Comparison of ENCODE assay signal across 9 cellular contexts in genomic region chr2:199596549-199596948, GRCh38.
A peak's percentile ranks its signal among the peaks of the same experiment; 100 is the strongest.
DNase-seq lines count a peak whose midpoint lies in the region; ATAC-seq and TF ChIP-seq lines count a peak whose summit lies in the region.
"Had no signal": no experiment of that assay in that cellular context is flagged by ENCODE, and none has a peak within 500 bp of the region (broad histone marks: within the 10 kb centered on the region; RNA-seq: fewer than 3 reads in every experiment).

No MANE protein-coding gene starts in this region.

- no peak for TF ChIP-seq POLR2A in GM18505 (IDR thresholded peaks at IDR 0.05; ENCODE audit: borderline replicate concordance, extremely low read depth, insufficient read depth, insufficient read length)

- ATAC-seq in RWPE2 (ENCODE audit: low read depth) (peak; percentile 58; the same call in 2 of the 3 replicates), HG02852 (IDR thresholded peaks at IDR 0.05; ENCODE audit: unreplicated experiment) (no peak), GM18505 (IDR thresholded peaks at IDR 0.05; ENCODE audit: unreplicated experiment) (no peak), GM21825 (IDR thresholded peaks at IDR 0.05; ENCODE audit: unreplicated experiment) (no peak)
- no peak for ATAC-seq in activated T-helper 17 cell treated with anti-CD3 and anti-CD28 coated beads, Interleukin-2, amount 50 U/mL, for 72 hours (replicated peaks)

- H3K4me3 ChIP-seq in HFF-Myc (replicated peaks; ENCODE audit: low read depth, low read length), result no peak overlapping the region
- no peak overlapping the region for H3K4me3 ChIP-seq in RWPE2 (ENCODE audit: severe bottlenecking)

- peak; percentile 60 for TF ChIP-seq CTCF in HFF-Myc (IDR thresholded peaks at IDR 0.05; ENCODE audit: low read depth, low read length, missing control alignments)
- peak; percentile 63 for TF ChIP-seq CTCF in RWPE2 (IDR thresholded peaks at IDR 0.05; ENCODE audit: poor library complexity, severe bottlenecking)

- peak; percentile 10 for DNase-seq in DMS114 treated with DMSO at 0.1 percent for 48 hours (lab: John Stamatoyannopoulos, UW; ENCODE audit: unreplicated experiment)
- DNase-seq in HFF-Myc (ENCODE audit: extremely low read depth, low read depth), result no peak
- no peak for DNase-seq in RWPE2 (ENCODE audit: low spot score)
- peak; percentile 42 for DNase-seq in kidney tubule cell (ENCODE audit: low spot score)

- H3K9me3 ChIP-seq in RWPE2 (ENCODE audit: severe bottlenecking), result no peaks in the 10 kb centered on the region

- H3K9me3 Mint-ChIP-seq in activated T-helper 17 cell treated with anti-CD3 and anti-CD28 coated beads, Interleukin-2, amount 50 U/mL, for 72 hours, result no peaks in the 10 kb centered on the region

- H3K27me3 ChIP-seq in RWPE2 (ENCODE audit: insufficient read depth, poor library complexity, severe bottlenecking), result no peaks in the 10 kb centered on the region

- H3K4me3 Mint-ChIP-seq in activated T-helper 17 cell treated with anti-CD3 and anti-CD28 coated beads, Interleukin-2, amount 50 U/mL, for 72 hours, result no peak overlapping the region
- H3K4me3 Mint-ChIP-seq: brain had no signal

- H3K4me1 Mint-ChIP-seq in activated T-helper 17 cell treated with anti-CD3 and anti-CD28 coated beads, Interleukin-2, amount 50 U/mL, for 72 hours, result no peaks in the 10 kb centered on the region

- no peaks in the 10 kb centered on the region for H3K36me3 ChIP-seq in RWPE2 (ENCODE audit: low read depth)

- no peak overlapping the region for H3K27ac Mint-ChIP-seq in activated T-helper 17 cell treated with anti-CD3 and anti-CD28 coated beads, Interleukin-2, amount 50 U/mL, for 72 hours
- H3K27ac Mint-ChIP-seq: brain had no signal

- H3K27me3 Mint-ChIP-seq in activated T-helper 17 cell treated with anti-CD3 and anti-CD28 coated beads, Interleukin-2, amount 50 U/mL, for 72 hours, result peaks cover 21% of the 10 kb centered on the region

- no peak overlapping the region for H3K27ac ChIP-seq in RWPE2 (ENCODE audit: poor library complexity, severe bottlenecking)

- no peaks in the 10 kb centered on the region for H3K36me3 Mint-ChIP-seq in activated T-helper 17 cell treated with anti-CD3 and anti-CD28 coated beads, Interleukin-2, amount 50 U/mL, for 72 hours (ENCODE audit: low read depth)
- H3K36me3 Mint-ChIP-seq: brain had no signal

- no peaks in the 10 kb centered on the region for H3K4me1 ChIP-seq in RWPE2 (ENCODE audit: insufficient read depth, poor library complexity, severe bottlenecking)

Comparison
In these comparisons a context has a peak if more than half of its experiments do, and no peak if none do; other contexts are left out.
1. DNase-seq: peak in DMS114 treated with DMSO at 0.1 percent for 48 hours (single experiment) and kidney tubule cell (single experiment); none in HFF-Myc (single experiment) and RWPE2 (single experiment).